In genomic region chr19:2319551-2319950, GRCh38 we compare ENCODE assay signal across 33 cellular contexts. TPM values are rescaled to one million over a fixed set of nuclear protein-coding genes. Genes with fewer than 3 reads are reported as not detected.
"Had no signal": no experiment of that assay in that cellular context is flagged by ENCODE, and none has a peak within 500 bp of the region (broad histone marks: within the 10 kb centered on the region; RNA-seq: fewer than 3 reads in every experiment).

No MANE protein-coding gene starts in this region.

- H3K4me2 ChIP-seq: smooth muscle cell had no signal

- H3K4me3 ChIP-seq: colonic mucosa, gastrocnemius medialis, lower lobe of right lung, prostate gland, right atrium auricular region, smooth muscle cell, testis, tibial artery, upper lobe of left lung, uterus had no signal

- H3K27ac Mint-ChIP-seq: dendritic cell treated with granulocyte-macrophage colony-stimulating factor and Interleukin-4, amounts not matched to agents 40 ng/mL and 50 ng/mL, for 4 days; endodermal cell; natural killer cell had no signal

- H3K9me3 ChIP-seq: colonic mucosa, gastrocnemius medialis, lower lobe of right lung, neutrophil, prostate gland, testis, uterus had no signal

- ATAC-seq: gastrocnemius medialis; left ventricle myocardium superior; lower lobe of right lung; natural killer cell; sciatic nerve; stimulated activated naive CD8-positive, alpha-beta T cell treated with anti-CD3 and anti-CD28 coated beads, Interleukin-15, Interleukin-2, amounts not matched to agents 100 U/mL and 50 U/mL, for 24 hours had no signal

- H3K9me3 Mint-ChIP-seq: dendritic cell treated with granulocyte-macrophage colony-stimulating factor and Interleukin-4, amounts not matched to agents 40 ng/mL and 50 ng/mL, for 4 days had no signal

- H3K4me1 ChIP-seq: colonic mucosa, gastrocnemius medialis, prostate gland, uterus had no signal

- H3K36me3 ChIP-seq: colonic mucosa, prostate gland, uterus had no signal

- H3K27ac ChIP-seq: colonic mucosa, epithelial cell of prostate, gastrocnemius medialis, lower lobe of right lung, neutrophil, prostate gland, right atrium auricular region, testis, tibial artery, upper lobe of left lung, uterus had no signal

- H3K27me3 ChIP-seq: colonic mucosa, gastrocnemius medialis, neutrophil, right atrium auricular region, testis, upper lobe of left lung, uterus had no signal

- DNase-seq: colonic mucosa; effector CD8-positive, alpha-beta T cell; endodermal cell; foreskin fibroblast; gastrocnemius medialis; head of caudate nucleus; left ventricle myocardium superior; lower lobe of right lung; natural killer cell; stimulated activated CD4-positive, alpha-beta T cell treated with anti-CD3 and anti-CD28 coated beads, Interleukin-12 subunit alpha, Interleukin-12 subunit beta, amount 100 ng/mL, for 4 hours; stimulated activated CD4-positive, alpha-beta T cell treated with anti-CD3 and anti-CD28 coated beads, Interleukin-1b, Interleukin-23, amount 100 ng/mL, for 48 hours; stimulated activated CD4-positive, alpha-beta T cell treated with anti-CD3 and anti-CD28 coated beads, Interleukin-4, amount 100 ng/mL, for 1 hour; stimulated activated CD8-positive, alpha-beta memory T cell treated with anti-CD3 and anti-CD28 coated beads, Interleukin-4, amount 100 ng/mL, for 48 hours; stimulated activated naive CD8-positive, alpha-beta T cell treated with anti-CD3 and anti-CD28 coated beads, Interleukin-15, Interleukin-2, amounts not matched to agents 100 U/mL and 50 U/mL, for 24 hours; substantia nigra; testis; tibial artery; uterus had no signal

RNA-seq across cellular contexts. Expression of gene LINGO3, which starts 11.6 kb away (rescaled TPM):
- total RNA-seq: esophagus mucosa, gastrocnemius medialis, glomerular endothelial cell, left ventricle myocardium superior, lower lobe of right lung, mesenteric fat pad, myocyte, osteoblast, right atrium auricular region, sciatic nerve, smooth muscle cell, uterus had no signal
- polyA plus RNA-seq: keratinocyte had no signal

RNA-seq across cellular contexts. Expression of gene PEAK3, which starts 37.6 kb away (rescaled TPM):
- total RNA-seq: endodermal cell, glomerular endothelial cell, osteoblast, smooth muscle cell had no signal
- polyA plus RNA-seq: keratinocyte, neural cell had no signal

RNA-seq across cellular contexts. Expression of gene TMPRSS9, which starts 40.5 kb away (rescaled TPM):
- total RNA-seq: esophagus mucosa, gastrocnemius medialis, glomerular endothelial cell, left ventricle myocardium superior, lower lobe of right lung, mesenteric fat pad, myocyte, natural killer cell, right atrium auricular region, sciatic nerve, smooth muscle cell had no signal
- polyA plus RNA-seq: keratinocyte, neural cell had no signal
